Comparison of ENCODE assay signal across 20 cellular contexts in genomic region chr16:72138064-72138572, GRCh38.
"Had no signal": no experiment of that assay in that cellular context is flagged by ENCODE, and none has a peak within 500 bp of the region (broad histone marks: within the 10 kb centered on the region; RNA-seq: fewer than 3 reads in every experiment).

No MANE protein-coding gene starts in this region.

- H3K27me3 ChIP-seq: Peyer's patch, SJCRH30 had no signal

- H3K4me3 Mint-ChIP-seq: IgD-negative memory B cell had no signal

- H3K36me3 ChIP-seq: Peyer's patch, SJCRH30 had no signal

- H3K36me3 Mint-ChIP-seq: IgD-negative memory B cell had no signal

- H3K4me3 ChIP-seq: K562, PC-9, Peyer's patch, SJCRH30 had no signal

- H3K27ac ChIP-seq: KMS-11, PC-9, Peyer's patch, SJCRH30 had no signal

- H3K9me3 ChIP-seq: Peyer's patch, SJCRH30 had no signal

- H3K4me1 ChIP-seq: Peyer's patch, SJCRH30 had no signal

- H3K27ac Mint-ChIP-seq: IgD-negative memory B cell had no signal

- H3K4me1 Mint-ChIP-seq: IgD-negative memory B cell had no signal

- ATAC-seq: K562, Right ventricle myocardium inferior, SK-N-SH treated with all-trans-retinoic acid at 6 μM for 48 hours had no signal

- DNase-seq: Kasumi-1, MM.1S, NCI-H1092 treated with DMSO at 0.1 percent for 48 hours, NCI-H1436, NCI-H187, NCI-H2029, NCI-H2081 treated with DMSO at 0.1 percent for 48 hours, NCI-H226, NCI-H446, NCI-H510A, NCI-H774, PC-9, Peyer's patch, SHP77 treated with DMSO at 0.1 percent for 48 hours, SJCRH30 had no signal
